Comparison of ENCODE assay signal across 1 cellular context in the genomic region with DNA sequence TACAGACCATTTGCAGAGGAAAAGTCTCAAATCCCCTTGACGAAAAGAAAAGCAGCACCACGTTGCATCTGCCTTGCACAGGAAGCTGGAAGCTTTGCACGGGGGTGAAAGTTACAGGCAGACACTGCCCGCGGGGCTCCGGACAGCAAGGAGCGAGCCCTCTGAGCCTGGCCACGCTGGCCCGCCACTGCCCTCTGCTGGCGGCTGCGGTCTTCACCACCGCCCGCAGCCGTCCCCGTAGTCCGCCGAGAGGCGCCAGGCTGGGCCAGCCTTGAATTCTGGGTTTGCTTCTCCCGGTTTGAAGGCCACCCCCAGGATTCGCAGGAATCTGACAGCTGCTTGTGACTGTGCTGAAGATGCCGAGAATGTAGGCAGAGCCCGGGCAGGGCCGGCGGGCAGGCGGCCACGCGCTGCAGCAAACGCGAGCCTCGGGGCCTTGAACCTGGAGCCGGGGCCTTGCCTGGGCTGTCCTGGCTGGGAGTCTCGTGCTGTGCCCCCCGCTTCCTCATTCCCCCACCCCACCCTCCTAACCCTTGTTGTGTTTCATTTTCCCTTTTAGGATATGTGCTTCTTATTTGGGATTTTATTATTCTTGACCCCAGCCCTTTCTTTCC.
TF ChIP-seq lines count a peak whose summit lies in the region.

No MANE protein-coding gene starts in this region.

TF ChIP-seq in GM12878, 131 proteins besides CTCF, POLR2A, EP300 and RAD21:
- TF ChIP-seq PAX8 (IDR thresholded peaks at IDR 0.05) (no peak), JUND (IDR thresholded peaks at IDR 0.05; ENCODE audit: low read depth, low read length) (no peak), RUNX3 (IDR thresholded peaks at IDR 0.05; ENCODE audit: low read length) (peak; percentile 83), TBL1XR1 (IDR thresholded peaks at IDR 0.05; ENCODE audit: low read depth, low read length) (no peak), NRF1 (conservative IDR thresholded peaks at IDR 0.05; ENCODE audit: low read depth, low read length) (no peak), CHD4 (IDR thresholded peaks at IDR 0.05) (no peak), SMC3 (IDR thresholded peaks at IDR 0.05; ENCODE audit: borderline replicate concordance, low read length) (peak; percentile 65), TAF1 (IDR thresholded peaks at IDR 0.05; ENCODE audit: borderline replicate concordance, low read depth, low read length) (no peak), FOS (IDR thresholded peaks at IDR 0.05; ENCODE audit: borderline replicate concordance, extremely low read depth, insufficient read length) (no peak), KAT2A (conservative IDR thresholded peaks at IDR 0.05; ENCODE audit: control insufficient read depth, low read depth, low read length) (no peak), SMAD1 (IDR thresholded peaks at IDR 0.05; ENCODE audit: low read depth, partially characterized antibody) (no peak), YY1 (IDR thresholded peaks at IDR 0.05; ENCODE audit: low read depth, low read length) (peak; percentile 60; the same call in 1 of the 2 replicates), KDM1A (IDR thresholded peaks at IDR 0.05; ENCODE audit: borderline replicate concordance) (no peak)
- TF ChIP-seq, protein P1, sequence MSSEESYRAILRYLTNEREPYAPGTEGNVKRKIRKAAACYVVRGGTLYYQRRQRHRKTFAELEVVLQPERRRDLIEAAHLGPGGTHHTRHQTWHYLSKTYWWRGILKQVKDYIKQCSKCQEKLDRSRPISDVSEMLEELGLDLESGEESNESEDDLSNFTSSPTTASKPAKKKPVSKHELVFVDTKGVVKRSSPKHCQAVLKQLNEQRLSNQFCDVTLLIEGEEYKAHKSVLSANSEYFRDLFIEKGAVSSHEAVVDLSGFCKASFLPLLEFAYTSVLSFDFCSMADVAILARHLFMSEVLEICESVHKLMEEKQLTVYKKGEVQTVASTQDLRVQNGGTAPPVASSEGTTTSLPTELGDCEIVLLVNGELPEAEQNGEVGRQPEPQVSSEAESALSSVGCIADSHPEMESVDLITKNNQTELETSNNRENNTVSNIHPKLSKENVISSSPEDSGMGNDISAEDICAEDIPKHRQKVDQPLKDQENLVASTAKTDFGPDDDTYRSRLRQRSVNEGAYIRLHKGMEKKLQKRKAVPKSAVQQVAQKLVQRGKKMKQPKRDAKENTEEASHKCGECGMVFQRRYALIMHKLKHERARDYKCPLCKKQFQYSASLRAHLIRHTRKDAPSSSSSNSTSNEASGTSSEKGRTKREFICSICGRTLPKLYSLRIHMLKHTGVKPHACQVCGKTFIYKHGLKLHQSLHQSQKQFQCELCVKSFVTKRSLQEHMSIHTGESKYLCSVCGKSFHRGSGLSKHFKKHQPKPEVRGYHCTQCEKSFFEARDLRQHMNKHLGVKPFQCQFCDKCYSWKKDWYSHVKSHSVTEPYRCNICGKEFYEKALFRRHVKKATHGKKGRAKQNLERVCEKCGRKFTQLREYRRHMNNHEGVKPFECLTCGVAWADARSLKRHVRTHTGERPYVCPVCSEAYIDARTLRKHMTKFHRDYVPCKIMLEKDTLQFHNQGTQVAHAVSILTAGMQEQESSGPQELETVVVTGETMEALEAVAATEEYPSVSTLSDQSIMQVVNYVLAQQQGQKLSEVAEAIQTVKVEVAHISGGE (CRISPR knock-in tag; IDR thresholded peaks at IDR 0.05) = no peak
- TF ChIP-seq, protein P2, sequence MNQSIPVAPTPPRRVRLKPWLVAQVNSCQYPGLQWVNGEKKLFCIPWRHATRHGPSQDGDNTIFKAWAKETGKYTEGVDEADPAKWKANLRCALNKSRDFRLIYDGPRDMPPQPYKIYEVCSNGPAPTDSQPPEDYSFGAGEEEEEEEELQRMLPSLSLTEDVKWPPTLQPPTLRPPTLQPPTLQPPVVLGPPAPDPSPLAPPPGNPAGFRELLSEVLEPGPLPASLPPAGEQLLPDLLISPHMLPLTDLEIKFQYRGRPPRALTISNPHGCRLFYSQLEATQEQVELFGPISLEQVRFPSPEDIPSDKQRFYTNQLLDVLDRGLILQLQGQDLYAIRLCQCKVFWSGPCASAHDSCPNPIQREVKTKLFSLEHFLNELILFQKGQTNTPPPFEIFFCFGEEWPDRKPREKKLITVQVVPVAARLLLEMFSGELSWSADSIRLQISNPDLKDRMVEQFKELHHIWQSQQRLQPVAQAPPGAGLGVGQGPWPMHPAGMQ (IDR thresholded peaks at IDR 0.05; ENCODE audit: borderline replicate concordance) = no peak
- TF ChIP-seq, protein P3, sequence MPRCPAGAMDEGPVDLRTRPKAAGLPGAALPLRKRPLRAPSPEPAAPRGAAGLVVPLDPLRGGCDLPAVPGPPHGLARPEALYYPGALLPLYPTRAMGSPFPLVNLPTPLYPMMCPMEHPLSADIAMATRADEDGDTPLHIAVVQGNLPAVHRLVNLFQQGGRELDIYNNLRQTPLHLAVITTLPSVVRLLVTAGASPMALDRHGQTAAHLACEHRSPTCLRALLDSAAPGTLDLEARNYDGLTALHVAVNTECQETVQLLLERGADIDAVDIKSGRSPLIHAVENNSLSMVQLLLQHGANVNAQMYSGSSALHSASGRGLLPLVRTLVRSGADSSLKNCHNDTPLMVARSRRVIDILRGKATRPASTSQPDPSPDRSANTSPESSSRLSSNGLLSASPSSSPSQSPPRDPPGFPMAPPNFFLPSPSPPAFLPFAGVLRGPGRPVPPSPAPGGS (IDR thresholded peaks at IDR 0.05; ENCODE audit: borderline replicate concordance, insufficient read depth, low read depth, low read length, poor library complexity, severe bottlenecking) = no peak
- TF ChIP-seq, protein P4, sequence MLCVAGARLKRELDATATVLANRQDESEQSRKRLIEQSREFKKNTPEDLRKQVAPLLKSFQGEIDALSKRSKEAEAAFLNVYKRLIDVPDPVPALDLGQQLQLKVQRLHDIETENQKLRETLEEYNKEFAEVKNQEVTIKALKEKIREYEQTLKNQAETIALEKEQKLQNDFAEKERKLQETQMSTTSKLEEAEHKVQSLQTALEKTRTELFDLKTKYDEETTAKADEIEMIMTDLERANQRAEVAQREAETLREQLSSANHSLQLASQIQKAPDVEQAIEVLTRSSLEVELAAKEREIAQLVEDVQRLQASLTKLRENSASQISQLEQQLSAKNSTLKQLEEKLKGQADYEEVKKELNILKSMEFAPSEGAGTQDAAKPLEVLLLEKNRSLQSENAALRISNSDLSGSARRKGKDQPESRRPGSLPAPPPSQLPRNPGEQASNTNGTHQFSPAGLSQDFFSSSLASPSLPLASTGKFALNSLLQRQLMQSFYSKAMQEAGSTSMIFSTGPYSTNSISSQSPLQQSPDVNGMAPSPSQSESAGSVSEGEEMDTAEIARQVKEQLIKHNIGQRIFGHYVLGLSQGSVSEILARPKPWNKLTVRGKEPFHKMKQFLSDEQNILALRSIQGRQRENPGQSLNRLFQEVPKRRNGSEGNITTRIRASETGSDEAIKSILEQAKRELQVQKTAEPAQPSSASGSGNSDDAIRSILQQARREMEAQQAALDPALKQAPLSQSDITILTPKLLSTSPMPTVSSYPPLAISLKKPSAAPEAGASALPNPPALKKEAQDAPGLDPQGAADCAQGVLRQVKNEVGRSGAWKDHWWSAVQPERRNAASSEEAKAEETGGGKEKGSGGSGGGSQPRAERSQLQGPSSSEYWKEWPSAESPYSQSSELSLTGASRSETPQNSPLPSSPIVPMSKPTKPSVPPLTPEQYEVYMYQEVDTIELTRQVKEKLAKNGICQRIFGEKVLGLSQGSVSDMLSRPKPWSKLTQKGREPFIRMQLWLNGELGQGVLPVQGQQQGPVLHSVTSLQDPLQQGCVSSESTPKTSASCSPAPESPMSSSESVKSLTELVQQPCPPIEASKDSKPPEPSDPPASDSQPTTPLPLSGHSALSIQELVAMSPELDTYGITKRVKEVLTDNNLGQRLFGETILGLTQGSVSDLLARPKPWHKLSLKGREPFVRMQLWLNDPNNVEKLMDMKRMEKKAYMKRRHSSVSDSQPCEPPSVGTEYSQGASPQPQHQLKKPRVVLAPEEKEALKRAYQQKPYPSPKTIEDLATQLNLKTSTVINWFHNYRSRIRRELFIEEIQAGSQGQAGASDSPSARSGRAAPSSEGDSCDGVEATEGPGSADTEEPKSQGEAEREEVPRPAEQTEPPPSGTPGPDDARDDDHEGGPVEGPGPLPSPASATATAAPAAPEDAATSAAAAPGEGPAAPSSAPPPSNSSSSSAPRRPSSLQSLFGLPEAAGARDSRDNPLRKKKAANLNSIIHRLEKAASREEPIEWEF (IDR thresholded peaks at IDR 0.05; ENCODE audit: insufficient replicate concordance, low read depth, low read length) = no peak
TF ChIP-seq in GM12878: peak in this region for 3.
